Comparison of ENCODE assay signal across 8 cellular contexts in genomic region chr19:52343548-52343947, GRCh38. TPM values are rescaled to one million over a fixed set of nuclear protein-coding genes. Genes with fewer than 3 reads are reported as not detected.
DNase-seq lines count a peak whose midpoint lies in the region; ATAC-seq lines count a peak whose summit lies in the region.

No MANE protein-coding gene starts in this region.

- peaks cover 6 to 9% of the 10 kb centered on the region in 2 donors for H3K36me3 Mint-ChIP-seq in activated T-cell treated with anti-CD3 and anti-CD28 coated beads, Interleukin-2, amount 50 U/mL, for 72 hours (ENCODE audit: insufficient read depth in 2 of 2)

- no peak overlapping the region for H3K27ac Mint-ChIP-seq in activated T-cell treated with anti-CD3 and anti-CD28 coated beads, Interleukin-2, amount 50 U/mL, for 72 hours

- DNase-seq in NCI-H2171 treated with DMSO at 0.1 percent for 48 hours (lab: John Stamatoyannopoulos, UW): peak; percentile 27
- no peak for DNase-seq in NCI-H2171 (lab: John Stamatoyannopoulos, UW)
- DNase-seq in NCI-H748 treated with DMSO at 0.1 percent for 48 hours (lab: John Stamatoyannopoulos, UW): peak; percentile 64
- DNase-seq in activated T-cell treated with anti-CD3 and anti-CD28 coated beads, Interleukin-2, amount 50 U/mL, for 72 hours: peak; percentile 50 to 65
- DNase-seq in globus pallidus (ENCODE audit: low spot score): peak; percentile 35
- DNase-seq in putamen (ENCODE audit: low spot score): peak; percentile 15
- DNase-seq in HCEC 1CT: no peak

- H3K4me1 Mint-ChIP-seq in activated T-cell treated with anti-CD3 and anti-CD28 coated beads, Interleukin-2, amount 50 U/mL, for 72 hours (ENCODE audit: low read depth): no peaks in the 10 kb centered on the region

- H3K27me3 Mint-ChIP-seq in activated T-cell treated with anti-CD3 and anti-CD28 coated beads, Interleukin-2, amount 50 U/mL, for 72 hours (ENCODE audit: low read depth): no peaks in the 10 kb centered on the region

- peak; percentile 32 to 62 for ATAC-seq in activated T-cell treated with anti-CD3 and anti-CD28 coated beads, Interleukin-2, amount 50 U/mL, for 72 hours (replicated peaks in 1 of 2)
- ATAC-seq in GM18858 (IDR thresholded peaks at IDR 0.05; ENCODE audit: unreplicated experiment): no peak

- H3K9me3 Mint-ChIP-seq in activated T-cell treated with anti-CD3 and anti-CD28 coated beads, Interleukin-2, amount 50 U/mL, for 72 hours: peaks cover 6 to 7% of the 10 kb centered on the region in 2 donors

- no peak overlapping the region for H3K4me3 Mint-ChIP-seq in activated T-cell treated with anti-CD3 and anti-CD28 coated beads, Interleukin-2, amount 50 U/mL, for 72 hours

RNA-seq across cellular contexts. Expression of gene ZNF610, which starts 7.5 kb away (rescaled TPM):
- 1 to 10 TPM; 2.3 to 3.7 TPM for total RNA-seq in activated T-cell treated with anti-CD3 and anti-CD28 coated beads, Interleukin-2, amount 50 U/mL, for 72 hours

RNA-seq across cellular contexts. Expression of gene ZNF880, which starts 26.2 kb away (rescaled TPM):
- 10 to 100 TPM; 11.9 to 12.8 TPM for total RNA-seq in activated T-cell treated with anti-CD3 and anti-CD28 coated beads, Interleukin-2, amount 50 U/mL, for 72 hours

RNA-seq across cellular contexts. Expression of gene ZNF480, which starts 46.6 kb away (rescaled TPM):
- total RNA-seq in activated T-cell treated with anti-CD3 and anti-CD28 coated beads, Interleukin-2, amount 50 U/mL, for 72 hours: 1 to 10 TPM; 5.6 to 10.0 TPM

RNA-seq across cellular contexts. Expression of gene ZNF528, which starts 54.1 kb away (rescaled TPM):
- 10 to 100 TPM in 1 of 2 donors, 1 to 10 TPM in 1; 7.5 to 10.1 TPM for total RNA-seq in activated T-cell treated with anti-CD3 and anti-CD28 coated beads, Interleukin-2, amount 50 U/mL, for 72 hours

Comparison
In these comparisons a context has a peak if more than half of its experiments do, and no peak if none do; other contexts are left out.
1. DNase-seq: peak in NCI-H2171 treated with DMSO at 0.1 percent for 48 hours (single experiment), NCI-H748 treated with DMSO at 0.1 percent for 48 hours (single experiment), activated T-cell treated with anti-CD3 and anti-CD28 coated beads, Interleukin-2, amount 50 U/mL, for 72 hours (2 of 2), globus pallidus (single experiment) and putamen (single experiment); none in NCI-H2171 (single experiment) and HCEC 1CT (single experiment).